ENCODE assay signal across 8 cellular contexts in genomic region chr10:87503892-87504291, GRCh38. TPM values are rescaled to one million over a fixed set of nuclear protein-coding genes. Genes with fewer than 3 reads are reported as not detected.
DNase-seq lines count a peak whose midpoint lies in the region; ATAC-seq and TF ChIP-seq lines count a peak whose summit lies in the region.

No MANE protein-coding gene starts in this region.

- H3K9me1 ChIP-seq in IMR-90 (ENCODE audit: insufficient read depth, low read length), result no peaks in the 10 kb centered on the region; the same call in 1 of the 2 replicates

- no peak for TF ChIP-seq POLR2A in IMR-90 (IDR thresholded peaks at IDR 0.05; ENCODE audit: low read depth, low read length)

- peak overlapping the region; percentile 31 for H2AK9ac ChIP-seq in IMR-90 (replicated peaks; ENCODE audit: low read depth, low read length, poor library complexity)

- no peaks in the 10 kb centered on the region for H3K27me3 ChIP-seq in IMR-90 (ENCODE audit: control insufficient read depth, insufficient read depth, low read length)

- no peaks in the 10 kb centered on the region for H3K36me3 ChIP-seq in IMR-90 (ENCODE audit: control insufficient read depth, insufficient read depth, low read length)

- peaks cover 16 to 36% of the 10 kb centered on the region in 2 experiments for H3K79me1 ChIP-seq in IMR-90 (ENCODE audit: low read depth in 1 of 2, low read length in 2 of 2)

- dilution Hi-C loops in IMR-90 (cut with HindIII; ENCODE audit: low sequenced_read_pairs, unreplicated experiment), result no loop called here

- peak overlapping the region; percentile 88 to 97 for H4K8ac ChIP-seq in IMR-90 (ENCODE audit: low read depth in 2 of 2, low read length in 2 of 2)

- no peaks in the 10 kb centered on the region for H3K9me3 ChIP-seq in IMR-90 (ENCODE audit: control insufficient read depth, insufficient read depth, low read length)

- in situ Hi-C loops in IMR-90 (cut with MboI; ENCODE audit: low sequenced_read_pairs), result loop anchor here (25.0 kb wide), 1 partner anchor 292 kb away; no protein-coding TSS in a partner anchor

- H3K4me2 ChIP-seq in IMR-90 (ENCODE audit: low read depth, low read length), result peak overlapping the region; percentile 97

- peak overlapping the region; percentile 46; the same call in 1 of the 2 replicates for H2BK120ac ChIP-seq in IMR-90 (ENCODE audit: low read depth, low read length)

- H3K4me1 Mint-ChIP-seq in chondrocyte (ENCODE audit: low read depth), result peaks cover 26% of the 10 kb centered on the region
- H3K4me1 Mint-ChIP-seq in naive B cell, result peaks cover 12 to 14% (median 13%) of the 10 kb centered on the region in 3 donors

- no peaks in the 10 kb centered on the region; the same call in 1 of the 2 replicates for H4K20me1 ChIP-seq in IMR-90 (ENCODE audit: insufficient read depth, low read length)

- H3K36me3 Mint-ChIP-seq in chondrocyte (ENCODE audit: low read depth) (peaks cover 2% of the 10 kb centered on the region), naive B cell (no peaks in the 10 kb centered on the region)

- intact Hi-C loops in IMR-90 (cut with micrococcal nuclease), result no loop called here

- peak overlapping the region; percentile 99 for H3K14ac ChIP-seq in IMR-90 (replicated peaks; ENCODE audit: low read depth, low read length)

- no peak for TF ChIP-seq CTCF in IMR-90 (conservative IDR thresholded peaks at IDR 0.05; ENCODE audit: low read depth, low read length)
- no peak for TF ChIP-seq CTCF in chondrocyte (IDR thresholded peaks at IDR 0.05)

- H3K4me3 Mint-ChIP-seq in chondrocyte (ENCODE audit: unreplicated experiment), result peak overlapping the region; percentile 90
- peak overlapping the region; percentile 82 to 96 (median 92) for H3K4me3 Mint-ChIP-seq in naive B cell

- H3K27ac ChIP-seq in IMR-90 (ENCODE audit: insufficient read depth, low read length), result peak overlapping the region; percentile 87

- H4K5ac ChIP-seq in IMR-90 (ENCODE audit: low read depth, low read length), result peak overlapping the region; percentile 94

- H3K9me3 Mint-ChIP-seq in chondrocyte (ENCODE audit: low read depth) (no peaks in the 10 kb centered on the region), naive B cell (no peaks in the 10 kb centered on the region)

- CTCF ChIA-PET in IMR-90 (lab: Yijun Ruan, JAX), result interaction anchor here (0.5 kb wide), 1 partner anchor 75 kb away, joined by 7 read pairs; no protein-coding TSS in a partner anchor

- peak overlapping the region; percentile 95 for H3K4ac ChIP-seq in IMR-90 (ENCODE audit: low read depth, low read length)

- WGBS in IMR-90 (ENCODE audit: extremely low coverage in 2 of 2, insufficient read length in 1 of 2), 2 experiments, result 50% methylated on average over 2 of the region's 6 CpGs; no CpG with 5 or more reads in 1 of the 2 experiments

- H3K4me3 ChIP-seq in IMR-90 (ENCODE audit: insufficient read depth, low read depth, low read length), result peak overlapping the region; percentile 83

- peak overlapping the region; percentile 93; the same call in 1 of the 2 replicates for H3K56ac ChIP-seq in IMR-90 (ENCODE audit: extremely low read depth, insufficient read depth, low read length)

- no peak overlapping the region for H2BK20ac ChIP-seq in IMR-90 (ENCODE audit: low read depth, low read length)

- DNase-seq in AG08396 (ENCODE audit: low spot score) (peak; percentile 20), IMR-90 (peak; percentile 35), chondrocyte (ENCODE audit: low spot score) (no peak), naive B cell (no peak), HK-2 (ENCODE audit: unreplicated experiment) (no peak), NCI-H69 (lab: John Stamatoyannopoulos, UW) (no peak), amygdala (lab: John Stamatoyannopoulos, UW) (no peak), iPS-NIHi7 (ENCODE audit: extremely low spot score) (no peak)

- H4K91ac ChIP-seq in IMR-90 (ENCODE audit: insufficient read depth, low read depth, low read length), result peak overlapping the region; percentile 82

- H3K9ac ChIP-seq in IMR-90 (ENCODE audit: low read depth, low read length), result peak overlapping the region; percentile 89

- peak overlapping the region; percentile 87 for H2BK5ac ChIP-seq in IMR-90 (ENCODE audit: low read depth, low read length, poor library complexity, severe bottlenecking)

- no peak for TF ChIP-seq RAD21 in IMR-90 (IDR thresholded peaks at IDR 0.05; ENCODE audit: low read length)

- peak overlapping the region; percentile 98 for H2AFZ ChIP-seq in IMR-90 (replicated peaks; ENCODE audit: low read length, poor library complexity)

- H2AK5ac ChIP-seq in IMR-90 (ENCODE audit: low read depth, low read length), result 0 out of 2 replicates have a peak overlapping the region, but pooled peaks have one; percentile 16

- H3K27me3 Mint-ChIP-seq in chondrocyte (ENCODE audit: low read depth) (no peaks in the 10 kb centered on the region), naive B cell (peaks cover 0 to 9% (median 7%) of the 10 kb centered on the region in 3 donors)

- peak overlapping the region; percentile 98 for H3K23ac ChIP-seq in IMR-90 (ENCODE audit: low read depth, low read length)

- POLR2A ChIA-PET in IMR-90 (lab: Charles Lee; ENCODE audit: unreplicated experiment), result no interaction called here

- H3K18ac ChIP-seq in IMR-90 (ENCODE audit: low read depth, low read length), result peak overlapping the region; percentile 12; the same call in 1 of the 2 replicates

- H3K4me1 ChIP-seq in IMR-90 (ENCODE audit: control insufficient read depth, insufficient read depth, low read length), result peaks cover 1% of the 10 kb centered on the region; the same call in 1 of the 2 replicates

- peak overlapping the region; percentile 93 for H3K27ac Mint-ChIP-seq in chondrocyte (ENCODE audit: unreplicated experiment)
- peak overlapping the region in 1 of 6 donors; percentile 6 for H3K27ac Mint-ChIP-seq in naive B cell

- ATAC-seq in IMR-90 (ENCODE audit: low read depth) (no peak), naive B cell (ENCODE audit: low read depth in 2 of 2) (no peak)

- no TSS peak for BruUV-seq in IMR-90 (replicated peaks; lab: Mats Ljungman, UMichigan)

- no peak overlapping the region for H2BK15ac ChIP-seq in IMR-90 (ENCODE audit: low read depth, low read length)

TF ChIP-seq in IMR-90, 13 proteins besides CTCF, POLR2A, EP300 and RAD21:
- no peak for TF ChIP-seq CEBPB (IDR thresholded peaks at IDR 0.05; ENCODE audit: low read depth, low read length)
- TF ChIP-seq ELK1 (IDR thresholded peaks at IDR 0.05; ENCODE audit: borderline replicate concordance, low read depth, low read length), result no peak
- TF ChIP-seq NFE2L2 (IDR thresholded peaks at IDR 0.05; ENCODE audit: low read depth, low read length), result no peak
- no peak for TF ChIP-seq MAZ (IDR thresholded peaks at IDR 0.05; ENCODE audit: borderline replicate concordance, low read depth, low read length)
- TF ChIP-seq BHLHE40 (IDR thresholded peaks at IDR 0.05; ENCODE audit: low read depth, low read length), result no peak
- no peak for TF ChIP-seq MXI1 (IDR thresholded peaks at IDR 0.05; ENCODE audit: borderline replicate concordance, low read depth, low read length)
- no peak for TF ChIP-seq CHD1 (IDR thresholded peaks at IDR 0.05; ENCODE audit: low read depth, low read length)
- TF ChIP-seq MAFK (IDR thresholded peaks at IDR 0.05; ENCODE audit: low read depth, low read length), result no peak
- TF ChIP-seq SMC3 (IDR thresholded peaks at IDR 0.05; ENCODE audit: low read depth, low read length), result no peak
- no peak for TF ChIP-seq RCOR1 (IDR thresholded peaks at IDR 0.05; ENCODE audit: insufficient replicate concordance, low read length)
- TF ChIP-seq FOS (IDR thresholded peaks at IDR 0.05; ENCODE audit: low read depth, low read length), result no peak
- no peak for TF ChIP-seq USF2 (IDR thresholded peaks at IDR 0.05; ENCODE audit: low read depth, low read length)
- no peak for TF ChIP-seq RFX5 (IDR thresholded peaks at IDR 0.05; ENCODE audit: low read depth, low read length)

RNA-seq across cellular contexts. Expression of gene MINPP1, which starts 0.8 kb away (rescaled TPM):
- total RNA-seq in IMR-90 (2012; rRNA removed), result 11.7 and 16.9 TPM in 2 replicates
- 14.3 and 14.4 TPM in 2 replicates for polyA plus RNA-seq in IMR-90 (2012; rRNA removed)
- polyA plus RNA-seq in IMR-90 (2012; cell fraction: cytosol; rRNA removed), result 7.3 and 12.3 TPM in 2 replicates
- 7.2 and 10.0 TPM in 2 replicates for polyA plus RNA-seq in IMR-90 (2012; cell fraction: nucleus; rRNA removed; ENCODE audit: low replicate concordance)
- 18.9 to 26.9 TPM (median 19.2 TPM) in 3 replicates for total RNA-seq in chondrocyte
- 1 to 10 TPM; 3.2 to 7.5 (median 5.6) TPM for polyA plus RNA-seq in naive B cell (ENCODE audit: low read depth in 6 of 6)

Comparison
In these comparisons a context has a peak if more than half of its experiments do, and no peak if none do; other contexts are left out.
1. DNase-seq: peak in AG08396 (single experiment) and IMR-90 (single experiment); none in chondrocyte (single experiment), naive B cell (single experiment), HK-2 (single experiment), NCI-H69 (single experiment), amygdala (0 of 56) and iPS-NIHi7 (single experiment).